ENCODE assay signal across 29 cellular contexts in genomic region chr17:80829166-80829813, GRCh38.
DNase-seq lines count a peak whose midpoint lies in the region; ATAC-seq, FAIRE-seq and TF ChIP-seq lines count a peak whose summit lies in the region.
"Had no signal": no experiment of that assay in that cellular context is flagged by ENCODE, and none has a peak within 500 bp of the region (broad histone marks: within the 10 kb centered on the region; RNA-seq: fewer than 3 reads in every experiment).

No MANE protein-coding gene starts in this region.

- H3K27ac Mint-ChIP-seq in activated CD4-positive, alpha-beta T cell treated with anti-CD3 and anti-CD28 coated beads, Interleukin-2, amount 10 ng/mL, durations not matched to agents 7 days and 5 days, result peak overlapping the region; percentile 37
- H3K27ac Mint-ChIP-seq in activated CD4-positive, alpha-beta T cell treated with anti-CD3 and anti-CD28 coated beads for 36 hours, result no peak overlapping the region
- peak overlapping the region; percentile 4 for H3K27ac Mint-ChIP-seq in CD4-positive, alpha-beta T cell
- H3K27ac Mint-ChIP-seq in activated CD8-positive, alpha-beta T cell treated with anti-CD3 and anti-CD28 coated beads, Interleukin-2, amount 10 ng/mL, durations not matched to agents 7 days and 5 days, result peak overlapping the region; percentile 12
- H3K27ac Mint-ChIP-seq: dendritic cell treated with granulocyte-macrophage colony-stimulating factor and Interleukin-4, amounts not matched to agents 40 ng/mL and 50 ng/mL, for 4 days had no signal

- no peak for TF ChIP-seq CTCF in CD4-positive, alpha-beta T cell (IDR thresholded peaks at IDR 0.05)
- no peak for TF ChIP-seq CTCF in kidney (IDR thresholded peaks at IDR 0.05; ENCODE audit: borderline replicate concordance, extremely low read depth, insufficient read depth)
- no peak for TF ChIP-seq CTCF in esophagus muscularis mucosa (IDR thresholded peaks at IDR 0.05)

- intact Hi-C loops in activated CD4-positive, alpha-beta T cell treated with anti-CD3 and anti-CD28 coated beads for 36 hours (cut with DNase I, micrococcal nuclease), result no loop called here
- intact Hi-C loops in CD4-positive, alpha-beta T cell (cut with DNase I, micrococcal nuclease), result no loop called here
- intact Hi-C loops in kidney (cut with DNase I) (no loop called here), esophagus muscularis mucosa (cut with DNase I) (no loop called here)

- H3K4me1 ChIP-seq in kidney (ENCODE audit: control insufficient read depth in 1 of 2, insufficient read depth in 1 of 2, low read depth in 1 of 2, low read length in 2 of 2) (peaks cover 0 to 9% of the 10 kb centered on the region in 2 donors), esophagus muscularis mucosa (peaks cover 16 to 40% (median 31%) of the 10 kb centered on the region in 4 donors)

- DNase-seq in activated CD4-positive, alpha-beta T cell treated with anti-CD3 and anti-CD28 coated beads, Interleukin-2, amount 10 ng/mL, durations not matched to agents 7 days and 5 days, result no peak
- no peak for DNase-seq in activated CD4-positive, alpha-beta T cell treated with anti-CD3 and anti-CD28 coated beads for 36 hours
- DNase-seq in CD4-positive, alpha-beta T cell, result peak in 1 of 10 experiments; percentile 15
- no peak for DNase-seq in activated CD8-positive, alpha-beta T cell treated with anti-CD3 and anti-CD28 coated beads, Interleukin-2, amount 10 ng/mL, durations not matched to agents 7 days and 5 days
- DNase-seq in kidney (peak; percentile 59), SKM-1 (lab: John Stamatoyannopoulos, UW; ENCODE audit: unreplicated experiment) (no peak), esophagus muscularis mucosa (ENCODE audit: extremely low spot score) (no peak)
- DNase-seq: activated CD4-positive, alpha-beta T cell treated with anti-CD3 and anti-CD28 coated beads, Interleukin-2, amount 50 U/mL, for 1 hour; AML-193; caudate nucleus; CD8-positive, alpha-beta T cell; DMS 273 treated with DMSO at 0.1 percent for 48 hours; endodermal cell; hypothalamus; NCI-H1417 treated with DMSO at 0.1 percent for 48 hours; NCI-H2081; NCI-H2227 treated with DMSO at 0.1 percent for 48 hours; stimulated activated naive CD8-positive, alpha-beta T cell treated with anti-CD3 and anti-CD28 coated beads, Interleukin-15, amount 100 ng/mL, for 72 hours; thyroid gland had no signal

- FAIRE-seq in kidney (lab: Jason Lieb, UNC), result no peak
- FAIRE-seq: A204.1, GM12891, HTR-8/SVneo had no signal

- no peaks in the 10 kb centered on the region for H3K9me3 ChIP-seq in CD4-positive, alpha-beta T cell (ENCODE audit: control insufficient read depth, low read length)
- H3K9me3 ChIP-seq in kidney (ENCODE audit: control insufficient read depth in 1 of 2, low read length in 2 of 2), result no peaks in the 10 kb centered on the region
- H3K9me3 ChIP-seq in esophagus muscularis mucosa, result no peaks in the 10 kb centered on the region
- H3K9me3 ChIP-seq: ascending aorta, Peyer's patch, SJSA1, thyroid gland had no signal

- no peaks in the 10 kb centered on the region for H3K27me3 Mint-ChIP-seq in activated CD4-positive, alpha-beta T cell treated with anti-CD3 and anti-CD28 coated beads, Interleukin-2, amount 10 ng/mL, durations not matched to agents 7 days and 5 days
- no peaks in the 10 kb centered on the region for H3K27me3 Mint-ChIP-seq in activated CD4-positive, alpha-beta T cell treated with anti-CD3 and anti-CD28 coated beads for 36 hours
- H3K27me3 Mint-ChIP-seq in CD4-positive, alpha-beta T cell, result no peaks in the 10 kb centered on the region
- no peaks in the 10 kb centered on the region for H3K27me3 Mint-ChIP-seq in activated CD8-positive, alpha-beta T cell treated with anti-CD3 and anti-CD28 coated beads, Interleukin-2, amount 10 ng/mL, durations not matched to agents 7 days and 5 days (ENCODE audit: low read depth)
- H3K27me3 Mint-ChIP-seq: dendritic cell treated with granulocyte-macrophage colony-stimulating factor and Interleukin-4, amounts not matched to agents 40 ng/mL and 50 ng/mL, for 4 days; naive thymus-derived CD8-positive, alpha-beta T cell; stimulated activated naive CD8-positive, alpha-beta T cell treated with anti-CD3 and anti-CD28 coated beads, Interleukin-15, amount 100 ng/mL, for 72 hours had no signal

- ATAC-seq in activated CD4-positive, alpha-beta T cell treated with anti-CD3 and anti-CD28 coated beads for 36 hours, result no peak
- no peak for ATAC-seq in CD4-positive, alpha-beta T cell (ENCODE audit: poor library complexity)
- no peak for ATAC-seq in activated CD8-positive, alpha-beta T cell treated with anti-CD3 and anti-CD28 coated beads, Interleukin-2, amount 10 ng/mL, durations not matched to agents 7 days and 5 days
- no peak for ATAC-seq in HG03108 (IDR thresholded peaks at IDR 0.05; ENCODE audit: unreplicated experiment)
- ATAC-seq: CD8-positive, alpha-beta T cell; naive thymus-derived CD8-positive, alpha-beta T cell; stimulated activated naive CD8-positive, alpha-beta T cell treated with anti-CD3 and anti-CD28 coated beads, Interleukin-15, amount 100 ng/mL, for 72 hours had no signal

- H3K4me3 ChIP-seq in kidney (ENCODE audit: low read length in 2 of 2) (no peak overlapping the region), esophagus muscularis mucosa (no peak overlapping the region)
- H3K4me3 ChIP-seq: ascending aorta, Peyer's patch, SJSA1, thyroid gland had no signal

- no peaks in the 10 kb centered on the region for H3K27me3 ChIP-seq in CD4-positive, alpha-beta T cell (ENCODE audit: control insufficient read depth, insufficient read depth, low read length)
- no peaks in the 10 kb centered on the region for H3K27me3 ChIP-seq in esophagus muscularis mucosa
- H3K27me3 ChIP-seq: ascending aorta, Peyer's patch, SJSA1, thyroid gland had no signal

- H3K27ac ChIP-seq in CD4-positive, alpha-beta T cell (ENCODE audit: low read depth, low read length), result no peak overlapping the region
- H3K27ac ChIP-seq in kidney (ENCODE audit: low read depth in 2 of 2, low read length in 2 of 2) (no peak overlapping the region), esophagus muscularis mucosa (replicated peaks in 1 of 4) (no peak overlapping the region)
- H3K27ac ChIP-seq: ascending aorta, KMS-11, Peyer's patch, SJSA1, thyroid gland had no signal

- H3K9ac ChIP-seq in kidney (ENCODE audit: low read length in 2 of 2), result no peak overlapping the region
- H3K9ac ChIP-seq: KMS-11 had no signal

- H3K36me3 ChIP-seq in kidney (ENCODE audit: control insufficient read depth in 1 of 2, insufficient read depth in 2 of 2, low read length in 2 of 2), result no peaks in the 10 kb centered on the region
- peaks cover 0 to 41% (median 30%) of the 10 kb centered on the region in 4 donors for H3K36me3 ChIP-seq in esophagus muscularis mucosa
- H3K36me3 ChIP-seq: ascending aorta had no signal

- TF ChIP-seq EP300 in esophagus muscularis mucosa (IDR thresholded peaks at IDR 0.05), result no peak

- CTCF ChIA-PET in activated CD4-positive, alpha-beta T cell treated with anti-CD3 and anti-CD28 coated beads, Interleukin-2, amount 10 ng/mL, durations not matched to agents 7 days and 5 days (lab: Charles Lee), result interaction anchor here (1.0 kb wide), 1 partner anchor 9 kb away, joined by 3 read pairs; no protein-coding TSS in a partner anchor
- CTCF ChIA-PET in activated CD4-positive, alpha-beta T cell treated with anti-CD3 and anti-CD28 coated beads for 36 hours (lab: Charles Lee), result no interaction called here
- CTCF ChIA-PET in CD4-positive, alpha-beta T cell (lab: Charles Lee), result no interaction called here
- CTCF ChIA-PET in activated CD8-positive, alpha-beta T cell treated with anti-CD3 and anti-CD28 coated beads, Interleukin-2, amount 10 ng/mL, durations not matched to agents 7 days and 5 days (lab: Charles Lee), result no interaction called here

- peaks cover 4% of the 10 kb centered on the region for H3K9me3 Mint-ChIP-seq in activated CD4-positive, alpha-beta T cell treated with anti-CD3 and anti-CD28 coated beads, Interleukin-2, amount 10 ng/mL, durations not matched to agents 7 days and 5 days
- no peaks in the 10 kb centered on the region for H3K9me3 Mint-ChIP-seq in activated CD4-positive, alpha-beta T cell treated with anti-CD3 and anti-CD28 coated beads for 36 hours (ENCODE audit: low read depth)
- H3K9me3 Mint-ChIP-seq in CD4-positive, alpha-beta T cell, result no peaks in the 10 kb centered on the region
- H3K9me3 Mint-ChIP-seq in activated CD8-positive, alpha-beta T cell treated with anti-CD3 and anti-CD28 coated beads, Interleukin-2, amount 10 ng/mL, durations not matched to agents 7 days and 5 days (ENCODE audit: insufficient read depth), result no peaks in the 10 kb centered on the region
- H3K9me3 Mint-ChIP-seq: CD8-positive, alpha-beta T cell; dendritic cell treated with granulocyte-macrophage colony-stimulating factor and Interleukin-4, amounts not matched to agents 40 ng/mL and 50 ng/mL, for 4 days; endodermal cell; naive thymus-derived CD8-positive, alpha-beta T cell; stimulated activated naive CD8-positive, alpha-beta T cell treated with anti-CD3 and anti-CD28 coated beads, Interleukin-15, amount 100 ng/mL, for 72 hours had no signal

- peaks cover 75% of the 10 kb centered on the region for H3K4me1 Mint-ChIP-seq in activated CD4-positive, alpha-beta T cell treated with anti-CD3 and anti-CD28 coated beads, Interleukin-2, amount 10 ng/mL, durations not matched to agents 7 days and 5 days
- H3K4me1 Mint-ChIP-seq in activated CD4-positive, alpha-beta T cell treated with anti-CD3 and anti-CD28 coated beads for 36 hours, result peaks cover 51% of the 10 kb centered on the region
- peaks cover 35% of the 10 kb centered on the region for H3K4me1 Mint-ChIP-seq in CD4-positive, alpha-beta T cell (ENCODE audit: low read depth)
- H3K4me1 Mint-ChIP-seq in activated CD8-positive, alpha-beta T cell treated with anti-CD3 and anti-CD28 coated beads, Interleukin-2, amount 10 ng/mL, durations not matched to agents 7 days and 5 days (ENCODE audit: low read depth), result peaks cover 74% of the 10 kb centered on the region

- H3K36me3 Mint-ChIP-seq in activated CD4-positive, alpha-beta T cell treated with anti-CD3 and anti-CD28 coated beads, Interleukin-2, amount 10 ng/mL, durations not matched to agents 7 days and 5 days (ENCODE audit: low read depth), result peaks cover 35% of the 10 kb centered on the region
- peaks cover 23% of the 10 kb centered on the region for H3K36me3 Mint-ChIP-seq in activated CD4-positive, alpha-beta T cell treated with anti-CD3 and anti-CD28 coated beads for 36 hours (ENCODE audit: low read depth)
- peaks cover 16% of the 10 kb centered on the region for H3K36me3 Mint-ChIP-seq in CD4-positive, alpha-beta T cell (ENCODE audit: low read depth)
- peaks cover 50% of the 10 kb centered on the region for H3K36me3 Mint-ChIP-seq in activated CD8-positive, alpha-beta T cell treated with anti-CD3 and anti-CD28 coated beads, Interleukin-2, amount 10 ng/mL, durations not matched to agents 7 days and 5 days (ENCODE audit: low read depth)

- TF ChIP-seq POLR2A in esophagus muscularis mucosa (IDR thresholded peaks at IDR 0.05; ENCODE audit: low read depth), result no peak

- POLR2A ChIA-PET in activated CD4-positive, alpha-beta T cell treated with anti-CD3 and anti-CD28 coated beads, Interleukin-2, amount 10 ng/mL, durations not matched to agents 7 days and 5 days (lab: Charles Lee), result no interaction called here
- POLR2A ChIA-PET in activated CD4-positive, alpha-beta T cell treated with anti-CD3 and anti-CD28 coated beads for 36 hours (lab: Charles Lee), result no interaction called here
- POLR2A ChIA-PET in CD4-positive, alpha-beta T cell (lab: Charles Lee), result interaction anchor here (0.7 kb wide), 1 partner anchor 13 kb away, joined by 3 read pairs; no protein-coding TSS in a partner anchor
- POLR2A ChIA-PET in activated CD8-positive, alpha-beta T cell treated with anti-CD3 and anti-CD28 coated beads, Interleukin-2, amount 10 ng/mL, durations not matched to agents 7 days and 5 days (lab: Charles Lee), result no interaction called here

- WGBS in esophagus muscularis mucosa, result 96% methylated on average over 26 of the region's 26 CpGs

- no peak overlapping the region for H3K4me3 Mint-ChIP-seq in activated CD4-positive, alpha-beta T cell treated with anti-CD3 and anti-CD28 coated beads, Interleukin-2, amount 10 ng/mL, durations not matched to agents 7 days and 5 days
- H3K4me3 Mint-ChIP-seq in activated CD4-positive, alpha-beta T cell treated with anti-CD3 and anti-CD28 coated beads for 36 hours, result no peak overlapping the region
- H3K4me3 Mint-ChIP-seq in CD4-positive, alpha-beta T cell, result no peak overlapping the region
- no peak overlapping the region for H3K4me3 Mint-ChIP-seq in activated CD8-positive, alpha-beta T cell treated with anti-CD3 and anti-CD28 coated beads, Interleukin-2, amount 10 ng/mL, durations not matched to agents 7 days and 5 days
- H3K4me3 Mint-ChIP-seq: CD8-positive, alpha-beta T cell; dendritic cell treated with granulocyte-macrophage colony-stimulating factor and Interleukin-4, amounts not matched to agents 40 ng/mL and 50 ng/mL, for 4 days; endodermal cell; naive thymus-derived CD8-positive, alpha-beta T cell; stimulated activated naive CD8-positive, alpha-beta T cell treated with anti-CD3 and anti-CD28 coated beads, Interleukin-15, amount 100 ng/mL, for 72 hours had no signal
